1 cellular context compared by ENCODE assay signal in genomic region chrX:54794795-54795194, GRCh38.
TF ChIP-seq lines count a peak whose summit lies in the region.

No MANE protein-coding gene starts in this region.

TF ChIP-seq in HepG2, 621 proteins besides CTCF, POLR2A, EP300 and RAD21 (continued from another document):
- no peak for TF ChIP-seq HNF1A (IDR thresholded peaks at IDR 0.05; ENCODE audit: low read depth)
- TF ChIP-seq HNF1A (CRISPR knock-in tag; IDR thresholded peaks at IDR 0.05; ENCODE audit: borderline replicate concordance): no peak
- TF ChIP-seq SRSF9 (IDR thresholded peaks at IDR 0.05; ENCODE audit: borderline replicate concordance, insufficient read depth, low read depth, low read length, poor library complexity, severe bottlenecking): no peak
- TF ChIP-seq SP2 (CRISPR knock-in tag; IDR thresholded peaks at IDR 0.05): no peak
- no peak for TF ChIP-seq TRAFD1 (CRISPR knock-in tag; IDR thresholded peaks at IDR 0.05; ENCODE audit: borderline replicate concordance)
- 0 out of 2 replicates have a peak, but pooled peaks have one; percentile 20 for TF ChIP-seq FOXA3 (CRISPR knock-in tag; IDR thresholded peaks at IDR 0.05)
- no peak for TF ChIP-seq CSRNP1 (CRISPR knock-in tag; IDR thresholded peaks at IDR 0.05)
- no peak for TF ChIP-seq TRIM24 (CRISPR knock-in tag; IDR thresholded peaks at IDR 0.05)
- no peak for TF ChIP-seq PITX1 (CRISPR knock-in tag; IDR thresholded peaks at IDR 0.05)
- no peak for TF ChIP-seq ZNF879 (CRISPR knock-in tag; IDR thresholded peaks at IDR 0.05)
TF ChIP-seq in HepG2: peak in this region for 2.
